In genomic region chr5:797986-798385, GRCh38 we compare ENCODE assay signal across 3 cellular contexts. TPM values are rescaled to one million over a fixed set of nuclear protein-coding genes. Genes with fewer than 3 reads are reported as not detected.
"Had no signal": no experiment of that assay in that cellular context is flagged by ENCODE, and none has a peak within 500 bp of the region (broad histone marks: within the 10 kb centered on the region; RNA-seq: fewer than 3 reads in every experiment).

No MANE protein-coding gene starts in this region.

RNA-seq across cellular contexts. Expression of gene ZDHHC11B, which starts 13.5 kb away (rescaled TPM):
- total RNA-seq: dermis microvascular lymphatic vessel endothelial cell, glomerular endothelial cell, lung microvascular endothelial cell had no signal
